ENCODE assay signal across 8 cellular contexts in the genomic region with DNA sequence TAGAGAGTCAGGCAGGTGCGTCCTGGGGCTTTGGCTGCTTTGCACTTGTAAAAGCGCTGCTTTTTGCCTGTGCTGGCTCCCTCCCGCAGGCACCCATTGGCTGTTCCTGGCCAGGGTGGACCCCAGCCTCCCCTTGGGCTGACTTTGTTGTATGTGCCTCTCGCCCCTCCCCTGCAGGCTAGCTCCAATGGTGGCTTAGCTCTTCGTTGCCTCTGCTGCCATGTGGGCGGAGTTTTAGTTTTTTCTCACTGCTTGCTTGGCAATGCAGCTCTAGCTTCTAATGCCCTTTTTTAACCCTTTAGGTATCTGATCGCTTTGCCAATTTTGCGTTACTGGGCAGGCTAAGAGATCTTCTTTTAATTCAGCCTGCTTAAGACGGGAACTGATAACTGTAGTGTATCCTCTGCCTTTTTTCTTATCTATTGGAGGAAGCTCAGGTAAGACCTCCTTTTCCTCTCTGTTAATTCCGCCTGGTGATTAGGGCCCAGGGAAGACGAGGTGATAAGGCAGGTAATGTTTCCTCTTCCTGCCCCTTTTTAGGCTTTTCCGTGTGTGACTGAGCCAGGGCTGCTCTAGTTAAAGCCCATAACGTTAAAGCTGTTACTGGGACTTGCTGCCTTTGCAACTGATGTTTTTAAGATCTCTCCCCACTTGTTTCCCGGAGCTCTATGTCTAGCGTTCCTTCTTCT. TPM values are rescaled to one million over a fixed set of nuclear protein-coding genes. Genes with fewer than 3 reads are reported as not detected.
DNase-seq lines count a peak whose midpoint lies in the region; ATAC-seq and TF ChIP-seq lines count a peak whose summit lies in the region.

No MANE protein-coding gene starts in this region.

- peak; percentile 89 to 94 for ATAC-seq in naive thymus-derived CD8-positive, alpha-beta T cell
- no peak for ATAC-seq in HG03469 (IDR thresholded peaks at IDR 0.05; ENCODE audit: unreplicated experiment)

- no peaks in the 10 kb centered on the region for H3K36me3 Mint-ChIP-seq in Calu3 (ENCODE audit: insufficient read depth, unreplicated experiment)
- H3K36me3 Mint-ChIP-seq in brain: no peaks in the 10 kb centered on the region
- no peaks in the 10 kb centered on the region for H3K36me3 Mint-ChIP-seq in naive thymus-derived CD8-positive, alpha-beta T cell

- H3K4me3 Mint-ChIP-seq in Calu3 (ENCODE audit: low read depth, unreplicated experiment): no peak overlapping the region
- H3K4me3 Mint-ChIP-seq in brain: peak overlapping the region; percentile 72 to 82 (median 78)
- H3K4me3 Mint-ChIP-seq in naive thymus-derived CD8-positive, alpha-beta T cell: peak overlapping the region; percentile 43 to 83 (median 76)

- H3K27ac Mint-ChIP-seq in Calu3 (ENCODE audit: unreplicated experiment): no peak overlapping the region
- H3K27ac Mint-ChIP-seq in brain: peak overlapping the region in 2 of 5 experiments; percentile 30 to 48
- H3K27ac Mint-ChIP-seq in naive thymus-derived CD8-positive, alpha-beta T cell: peak overlapping the region in 5 of 10 donors; percentile 3 to 51 (median 44)

- H3K27me3 Mint-ChIP-seq in Calu3 (ENCODE audit: unreplicated experiment) (no peaks in the 10 kb centered on the region), brain (no peaks in the 10 kb centered on the region)
- peaks cover 4 to 23% (median 8%) of the 10 kb centered on the region in 5 donors for H3K27me3 Mint-ChIP-seq in naive thymus-derived CD8-positive, alpha-beta T cell

- peaks cover 17% of the 10 kb centered on the region for H3K4me1 Mint-ChIP-seq in Calu3 (ENCODE audit: low read depth, unreplicated experiment)
- peaks cover 29% of the 10 kb centered on the region for H3K4me1 Mint-ChIP-seq in brain
- H3K4me1 Mint-ChIP-seq in naive thymus-derived CD8-positive, alpha-beta T cell: peaks cover 6 to 28% (median 22%) of the 10 kb centered on the region in 4 donors

- CTCF ChIA-PET in Calu3 (lab: Charles Lee): interaction anchor here (0.6 kb wide), 1 partner anchor 19 kb away, joined by 3 read pairs; no protein-coding TSS in a partner anchor

- H3K9me3 Mint-ChIP-seq in Calu3 (ENCODE audit: low read depth, unreplicated experiment) (no peaks in the 10 kb centered on the region), brain (no peaks in the 10 kb centered on the region)
- H3K9me3 Mint-ChIP-seq in naive thymus-derived CD8-positive, alpha-beta T cell: no peaks in the 10 kb centered on the region

- BruUV-seq in Calu3 (replicated peaks; lab: Mats Ljungman, UMichigan): no TSS peak

- DNase-seq in Calu3: peak; percentile 10
- DNase-seq in NCI-H1092 treated with DMSO at 0.1 percent for 48 hours (lab: John Stamatoyannopoulos, UW): peak; percentile 84
- DNase-seq in naive thymus-derived CD8-positive, alpha-beta T cell: peak in 8 of 10 donors; percentile 16 to 68 (median 29)
- DNase-seq in NCI-H510A (lab: John Stamatoyannopoulos, UW): no peak
- no peak for DNase-seq in CD1c-positive myeloid dendritic cell (ENCODE audit: extremely low spot score)
- DNase-seq in NCI-H2171 treated with DMSO at 0.1 percent for 48 hours (lab: John Stamatoyannopoulos, UW): no peak

- intact Hi-C loops in Calu3 (cut with micrococcal nuclease; ENCODE audit: unreplicated experiment): loop anchor here (10.0 kb wide), 2 partner anchors 217 to 353 kb away; a partner anchor contains a TSS

- TF ChIP-seq CTCF in Calu3 (IDR thresholded peaks at IDR 0.05; ENCODE audit: unreplicated experiment) (no peak), brain (conservative IDR thresholded peaks at IDR 0.05) (no peak)

- POLR2A ChIA-PET in naive thymus-derived CD8-positive, alpha-beta T cell (lab: Charles Lee): no interaction called here

RNA-seq across cellular contexts. Expression of a gene that starts 11.8 kb away (rescaled TPM):
- total RNA-seq in Calu3 (2022): not detected in 2 replicates
- 2.9 TPM for polyA plus RNA-seq in brain (ENCODE audit: insufficient read depth, low read depth, low replicate concordance)
- total RNA-seq in naive thymus-derived CD8-positive, alpha-beta T cell: not detected
- not detected for polyA plus RNA-seq in naive thymus-derived CD8-positive, alpha-beta T cell

Comparison
In these comparisons a context has a peak if more than half of its experiments do, and no peak if none do; other contexts are left out.
1. DNase-seq: peak in Calu3 (single experiment), NCI-H1092 treated with DMSO at 0.1 percent for 48 hours (single experiment) and naive thymus-derived CD8-positive, alpha-beta T cell (8 of 10); none in NCI-H510A (single experiment), CD1c-positive myeloid dendritic cell (single experiment) and NCI-H2171 treated with DMSO at 0.1 percent for 48 hours (single experiment).